In the genomic region with DNA sequence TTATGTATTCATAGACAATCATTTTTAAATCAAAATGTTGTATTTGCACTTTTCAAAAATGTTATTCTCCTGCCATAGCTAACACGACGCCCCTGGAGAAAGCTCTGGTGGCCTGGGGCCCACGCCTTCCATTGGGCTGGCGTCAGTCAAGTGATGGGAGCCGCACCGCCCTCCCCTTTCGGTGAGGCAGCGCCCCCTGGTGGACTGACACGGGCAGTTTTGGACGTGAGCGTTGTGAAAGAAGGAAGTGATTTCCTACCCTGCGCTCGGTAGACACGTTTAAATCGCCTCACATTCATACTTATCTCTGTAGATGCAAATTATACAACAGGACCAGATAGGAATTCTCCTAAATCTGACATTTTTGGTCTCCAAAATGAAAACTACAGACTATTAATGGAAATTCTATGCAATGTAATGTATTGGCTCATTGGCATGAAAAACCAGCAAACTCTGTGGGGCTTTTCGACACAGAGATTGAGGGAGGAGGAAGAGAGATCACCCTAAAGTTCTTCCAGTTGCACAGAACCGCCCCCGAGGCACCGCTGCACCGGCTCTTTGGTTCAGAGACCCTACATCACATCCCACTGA, we compare ENCODE assay signal across 8 cellular contexts.
DNase-seq lines count a peak whose midpoint lies in the region; ATAC-seq and TF ChIP-seq lines count a peak whose summit lies in the region.

No MANE protein-coding gene starts in this region.

- intact Hi-C loops in OCI-LY7 (cut with micrococcal nuclease; ENCODE audit: unreplicated experiment) (loop anchor here (10.0 kb wide), 1 partner anchor 1411 kb away; no protein-coding TSS in a partner anchor), breast epithelium (cut with DNase I; ENCODE audit: low total_unique reads) (no loop called here), lower lobe of right lung (cut with DNase I) (no loop called here)

- in situ Hi-C loops in Caki2 (cut with HindIII; ENCODE audit: low pct_unique_long_range_greater_than_20kb, low sequenced_read_pairs): no loop called here

- H4K20me1 ChIP-seq in OCI-LY7 (ENCODE audit: insufficient read depth, low read length): no peaks in the 10 kb centered on the region

- no peaks in the 10 kb centered on the region for H3K36me3 ChIP-seq in OCI-LY7 (ENCODE audit: insufficient read depth, low read length)
- no peaks in the 10 kb centered on the region for H3K36me3 ChIP-seq in breast epithelium
- no peaks in the 10 kb centered on the region for H3K36me3 ChIP-seq in lower lobe of right lung

- H3K27ac Mint-ChIP-seq in stimulated activated naive CD8-positive, alpha-beta T cell treated with anti-CD3 and anti-CD28 coated beads, Interleukin-15, amount 100 ng/mL, for 72 hours: no peak overlapping the region

- H3K4me1 ChIP-seq in OCI-LY7 (ENCODE audit: insufficient read depth, low read length, poor library complexity, severe bottlenecking): no peaks in the 10 kb centered on the region
- H3K4me1 ChIP-seq in breast epithelium: no peaks in the 10 kb centered on the region
- no peaks in the 10 kb centered on the region for H3K4me1 ChIP-seq in lower lobe of right lung

- H3K9me3 ChIP-seq in OCI-LY7 (ENCODE audit: low read length): no peaks in the 10 kb centered on the region
- no peaks in the 10 kb centered on the region for H3K9me3 ChIP-seq in breast epithelium
- no peaks in the 10 kb centered on the region for H3K9me3 ChIP-seq in lower lobe of right lung

- BruUV-seq in OCI-LY7 (replicated peaks; lab: Mats Ljungman, UMichigan): no TSS peak

- H3K27me3 Mint-ChIP-seq in stimulated activated naive CD8-positive, alpha-beta T cell treated with anti-CD3 and anti-CD28 coated beads, Interleukin-15, amount 100 ng/mL, for 72 hours: no peaks in the 10 kb centered on the region

- CTCF ChIA-PET in OCI-LY7 (lab: Charles Lee; ENCODE audit: unreplicated experiment): no interaction called here

- no peak overlapping the region for H3K4me3 Mint-ChIP-seq in stimulated activated naive CD8-positive, alpha-beta T cell treated with anti-CD3 and anti-CD28 coated beads, Interleukin-15, amount 100 ng/mL, for 72 hours

- no peaks in the 10 kb centered on the region for H3K9me2 ChIP-seq in OCI-LY7 (ENCODE audit: insufficient read depth, low read length)

- peak; percentile 91 for TF ChIP-seq CTCF in OCI-LY7 (conservative IDR thresholded peaks at IDR 0.05; ENCODE audit: low read length)
- TF ChIP-seq CTCF in breast epithelium (IDR thresholded peaks at IDR 0.05): peak; percentile 27 to 68 (median 59)
- peak; percentile 82 for TF ChIP-seq CTCF in lower lobe of right lung (IDR thresholded peaks at IDR 0.05)

- TF ChIP-seq POLR2A in breast epithelium (IDR thresholded peaks at IDR 0.05): no peak

- H3K4me1 Mint-ChIP-seq in stimulated activated naive CD8-positive, alpha-beta T cell treated with anti-CD3 and anti-CD28 coated beads, Interleukin-15, amount 100 ng/mL, for 72 hours: no peaks in the 10 kb centered on the region

- DNase-seq in Caki2 (ENCODE audit: low read depth): peak; percentile 70
- peak; percentile 60 for DNase-seq in OCI-LY7 (ENCODE audit: low spot score)
- DNase-seq in breast epithelium (ENCODE audit: low spot score in 2 of 2): peak; percentile 26 to 78
- peak; percentile 74 for DNase-seq in lower lobe of right lung
- peak; percentile 39 to 49 for DNase-seq in stimulated activated naive CD8-positive, alpha-beta T cell treated with anti-CD3 and anti-CD28 coated beads, Interleukin-15, amount 100 ng/mL, for 72 hours
- DNase-seq in NCI-H1436 (lab: John Stamatoyannopoulos, UW): no peak

- no peak overlapping the region for H3K27ac ChIP-seq in OCI-LY7 (ENCODE audit: low read depth, low read length, poor library complexity, severe bottlenecking)
- H3K27ac ChIP-seq in breast epithelium: no peak overlapping the region
- no peak overlapping the region for H3K27ac ChIP-seq in lower lobe of right lung

- H3K4me2 ChIP-seq in OCI-LY7 (ENCODE audit: low read length): no peak overlapping the region

- no peaks in the 10 kb centered on the region for H3K79me2 ChIP-seq in OCI-LY7 (ENCODE audit: insufficient read depth, low read depth, low read length)

- ATAC-seq in GM19351 (IDR thresholded peaks at IDR 0.05; ENCODE audit: unreplicated experiment): peak; percentile 94
- ATAC-seq in HG03457 (IDR thresholded peaks at IDR 0.05; ENCODE audit: unreplicated experiment): peak; percentile 87
- ATAC-seq in lower lobe of right lung: peak; percentile 87 to 90
- peak; percentile 81 for ATAC-seq in stimulated activated naive CD8-positive, alpha-beta T cell treated with anti-CD3 and anti-CD28 coated beads, Interleukin-15, amount 100 ng/mL, for 72 hours

- H3K27me3 ChIP-seq in breast epithelium: no peaks in the 10 kb centered on the region
- no peaks in the 10 kb centered on the region for H3K27me3 ChIP-seq in lower lobe of right lung (ENCODE audit: low read depth)

- H2AFZ ChIP-seq in OCI-LY7 (ENCODE audit: low read length): peak overlapping the region; percentile 55

- no peak overlapping the region for H3K4me3 ChIP-seq in OCI-LY7 (ENCODE audit: low read depth, low read length, poor library complexity, severe bottlenecking)
- H3K4me3 ChIP-seq in breast epithelium: no peak overlapping the region
- H3K4me3 ChIP-seq in lower lobe of right lung: no peak overlapping the region

- no peaks in the 10 kb centered on the region for H3K9me3 Mint-ChIP-seq in stimulated activated naive CD8-positive, alpha-beta T cell treated with anti-CD3 and anti-CD28 coated beads, Interleukin-15, amount 100 ng/mL, for 72 hours

- POLR2A ChIA-PET in OCI-LY7 (lab: Charles Lee): no interaction called here
